12 cellular contexts compared by ENCODE assay signal in the genomic region with DNA sequence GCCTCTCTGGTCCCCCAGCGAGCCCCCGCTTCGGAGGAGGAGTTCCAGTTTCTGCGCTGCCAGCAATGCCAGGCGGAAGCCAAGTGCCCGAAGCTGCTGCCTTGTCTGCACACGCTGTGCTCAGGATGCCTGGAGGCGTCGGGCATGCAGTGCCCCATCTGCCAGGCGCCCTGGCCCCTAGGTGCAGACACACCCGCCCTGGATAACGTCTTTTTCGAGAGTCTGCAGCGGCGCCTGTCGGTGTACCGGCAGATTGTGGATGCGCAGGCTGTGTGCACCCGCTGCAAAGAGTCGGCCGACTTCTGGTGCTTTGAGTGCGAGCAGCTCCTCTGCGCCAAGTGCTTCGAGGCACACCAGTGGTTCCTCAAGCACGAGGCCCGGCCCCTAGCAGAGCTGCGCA. TPM values are rescaled to one million over a fixed set of nuclear protein-coding genes. Genes with fewer than 3 reads are reported as not detected.
DNase-seq lines count a peak whose midpoint lies in the region; FAIRE-seq and TF ChIP-seq lines count a peak whose summit lies in the region.
"Had no signal": no experiment of that assay in that cellular context is flagged by ENCODE, and none has a peak within 500 bp of the region (broad histone marks: within the 10 kb centered on the region; RNA-seq: fewer than 3 reads in every experiment).

No MANE protein-coding gene starts in this region.

- CTCF ChIA-PET in activated naive CD4-positive, alpha-beta T cell treated with anti-CD3 and anti-CD28 coated beads, Interleukin-2, amount 10 ng/mL, durations not matched to agents 7 days and 5 days (lab: Charles Lee), result no interaction called here

- H3K4me2 ChIP-seq in keratinocyte (ENCODE audit: control insufficient read depth, extremely low read depth, insufficient read depth, low read depth, low read length), result peak overlapping the region; percentile 93

- H3K4me1 Mint-ChIP-seq in activated naive CD4-positive, alpha-beta T cell treated with anti-CD3 and anti-CD28 coated beads, Interleukin-2, amount 10 ng/mL, durations not matched to agents 7 days and 5 days, result peaks cover 67% of the 10 kb centered on the region
- peaks cover 57% of the 10 kb centered on the region for H3K4me1 Mint-ChIP-seq in activated T-helper 1 cell treated with anti-CD3 and anti-CD28 coated beads, Interleukin-12 subunit alpha, Interleukin-12 subunit beta, Interleukin-2, Interleukin-4 antibody, amounts not matched to agents 30 ng/mL and 10 ng/mL and 1 ng/mL, durations not matched to agents 14 hours and 24 hours and 36 hours (ENCODE audit: low read depth)

- H2AFZ ChIP-seq in keratinocyte (ENCODE audit: control insufficient read depth, low read length), result no peak overlapping the region

- peak; percentile 74 for FAIRE-seq in keratinocyte (lab: Jason Lieb, UNC)
- FAIRE-seq: small intestine had no signal

- H3K36me3 Mint-ChIP-seq in activated naive CD4-positive, alpha-beta T cell treated with anti-CD3 and anti-CD28 coated beads, Interleukin-2, amount 10 ng/mL, durations not matched to agents 7 days and 5 days, result peaks cover 52% of the 10 kb centered on the region
- peaks cover 28% of the 10 kb centered on the region for H3K36me3 Mint-ChIP-seq in activated T-helper 1 cell treated with anti-CD3 and anti-CD28 coated beads, Interleukin-12 subunit alpha, Interleukin-12 subunit beta, Interleukin-2, Interleukin-4 antibody, amounts not matched to agents 30 ng/mL and 10 ng/mL and 1 ng/mL, durations not matched to agents 14 hours and 24 hours and 36 hours (ENCODE audit: low read depth)

- DNase-seq in activated naive CD4-positive, alpha-beta T cell treated with anti-CD3 and anti-CD28 coated beads, Interleukin-2, amount 10 ng/mL, durations not matched to agents 7 days and 5 days, result no peak
- no peak for DNase-seq in activated naive CD4-positive, alpha-beta T cell (lab: John Stamatoyannopoulos, UW)
- DNase-seq in activated T-helper 1 cell treated with anti-CD3 and anti-CD28 coated beads, Interleukin-12 subunit alpha, Interleukin-12 subunit beta, Interleukin-2, Interleukin-4 antibody, amounts not matched to agents 30 ng/mL and 10 ng/mL and 1 ng/mL, durations not matched to agents 14 hours and 24 hours and 36 hours (ENCODE audit: low spot score), result no peak
- peak; percentile 61 for DNase-seq in keratinocyte (ENCODE audit: low read depth, low spot score)
- DNase-seq in transverse colon, result no peak
- DNase-seq in activated CD4-positive, CD25-positive, alpha-beta regulatory T cell treated with anti-CD3 and anti-CD28 coated beads, Interleukin-2, amount 50 U/mL, for 72 hours, result no peak
- DNase-seq in HT-29 (ENCODE audit: low spot score), result no peak
- no peak for DNase-seq in NOMO-1 treated with DMSO at 0.1 percent for 48 hours (lab: John Stamatoyannopoulos, UW; ENCODE audit: unreplicated experiment)
- DNase-seq: NCI-H1092; small intestine; stimulated activated naive CD8-positive, alpha-beta T cell treated with anti-CD3 and anti-CD28 coated beads, Interleukin-15, amount 100 ng/mL, for 72 hours had no signal

- TF ChIP-seq POLR2A in transverse colon (IDR thresholded peaks at IDR 0.05), result no peak

- H3K9me3 ChIP-seq in keratinocyte (ENCODE audit: control insufficient read depth, low read depth, low read length), result no peaks in the 10 kb centered on the region
- no peaks in the 10 kb centered on the region for H3K9me3 ChIP-seq in transverse colon

- H3K4me3 ChIP-seq in keratinocyte (ENCODE audit: control insufficient read depth in 2 of 3, extremely low read depth in 1 of 3, insufficient read depth in 2 of 3, low read depth in 1 of 3, low read length in 3 of 3) (peak overlapping the region; percentile 87 to 89 (median 89)), transverse colon (no peak overlapping the region)

- 94% methylated on average over 21 of the region's 27 CpGs; no CpG with 5 or more reads in 1 of the 2 donors for whole genome bisulfite sequencing in transverse colon (ENCODE audit: low coverage in 1 of 2), 2 donors

- H3K27me3 Mint-ChIP-seq in activated naive CD4-positive, alpha-beta T cell treated with anti-CD3 and anti-CD28 coated beads, Interleukin-2, amount 10 ng/mL, durations not matched to agents 7 days and 5 days, result no peaks in the 10 kb centered on the region
- no peaks in the 10 kb centered on the region for H3K27me3 Mint-ChIP-seq in activated T-helper 1 cell treated with anti-CD3 and anti-CD28 coated beads, Interleukin-12 subunit alpha, Interleukin-12 subunit beta, Interleukin-2, Interleukin-4 antibody, amounts not matched to agents 30 ng/mL and 10 ng/mL and 1 ng/mL, durations not matched to agents 14 hours and 24 hours and 36 hours (ENCODE audit: insufficient read depth)
- H3K27me3 Mint-ChIP-seq: stimulated activated naive CD8-positive, alpha-beta T cell treated with anti-CD3 and anti-CD28 coated beads, Interleukin-15, amount 100 ng/mL, for 72 hours had no signal

- in situ Hi-C loops in transverse colon (cut with MboI; ENCODE audit: low pct_ligation_motif_present in 1 of 4, low pct_unique_long_range_greater_than_20kb in 1 of 4, low sequenced_read_pairs in 3 of 4), result no loop called here

- H3K9ac ChIP-seq in keratinocyte (ENCODE audit: control insufficient read depth, extremely low read depth, insufficient read depth, low read length), result peak overlapping the region; percentile 94

- intact Hi-C loops in activated T-helper 1 cell treated with anti-CD3 and anti-CD28 coated beads, Interleukin-12 subunit alpha, Interleukin-12 subunit beta, Interleukin-2, Interleukin-4 antibody, amounts not matched to agents 30 ng/mL and 10 ng/mL and 1 ng/mL, durations not matched to agents 14 hours and 24 hours and 36 hours (cut with micrococcal nuclease), result loop anchor here (1.0 to 10.0 kb wide), 6 partner anchors 9 to 1647 kb away; partner anchors contain the start of genes CLK3, IMP3, LOXL1 and NPTN
- intact Hi-C loops in transverse colon (cut with DNase I; ENCODE audit: low total_unique reads), result no loop called here

- no peaks in the 10 kb centered on the region for H3K9me1 ChIP-seq in keratinocyte (ENCODE audit: control insufficient read depth, extremely low read depth, insufficient read depth, low read length)

- H3K36me3 ChIP-seq in keratinocyte (ENCODE audit: control insufficient read depth in 2 of 2, extremely low read depth in 1 of 2, insufficient read depth in 2 of 2, low read length in 2 of 2), result peaks cover 9 to 10% of the 10 kb centered on the region in 2 experiments
- peaks cover 0 to 4% (median 2%) of the 10 kb centered on the region in 4 donors for H3K36me3 ChIP-seq in transverse colon

- peak overlapping the region; percentile 86 for H3K27ac ChIP-seq in keratinocyte (ENCODE audit: control insufficient read depth, insufficient read depth, low read length)
- peak overlapping the region in 3 of 4 donors; percentile 95 to 98 (median 95) for H3K27ac ChIP-seq in transverse colon

- no peak overlapping the region for H3K27ac Mint-ChIP-seq in activated naive CD4-positive, alpha-beta T cell treated with anti-CD3 and anti-CD28 coated beads, Interleukin-2, amount 10 ng/mL, durations not matched to agents 7 days and 5 days
- peak overlapping the region; percentile 85 for H3K27ac Mint-ChIP-seq in activated T-helper 1 cell treated with anti-CD3 and anti-CD28 coated beads, Interleukin-12 subunit alpha, Interleukin-12 subunit beta, Interleukin-2, Interleukin-4 antibody, amounts not matched to agents 30 ng/mL and 10 ng/mL and 1 ng/mL, durations not matched to agents 14 hours and 24 hours and 36 hours

- no peaks in the 10 kb centered on the region for H3K9me3 Mint-ChIP-seq in activated naive CD4-positive, alpha-beta T cell treated with anti-CD3 and anti-CD28 coated beads, Interleukin-2, amount 10 ng/mL, durations not matched to agents 7 days and 5 days
- no peaks in the 10 kb centered on the region for H3K9me3 Mint-ChIP-seq in activated T-helper 1 cell treated with anti-CD3 and anti-CD28 coated beads, Interleukin-12 subunit alpha, Interleukin-12 subunit beta, Interleukin-2, Interleukin-4 antibody, amounts not matched to agents 30 ng/mL and 10 ng/mL and 1 ng/mL, durations not matched to agents 14 hours and 24 hours and 36 hours
- H3K9me3 Mint-ChIP-seq: neural crest cell; stimulated activated naive CD8-positive, alpha-beta T cell treated with anti-CD3 and anti-CD28 coated beads, Interleukin-15, amount 100 ng/mL, for 72 hours had no signal

- peak overlapping the region; percentile 85 for H3K4me3 Mint-ChIP-seq in activated naive CD4-positive, alpha-beta T cell treated with anti-CD3 and anti-CD28 coated beads, Interleukin-2, amount 10 ng/mL, durations not matched to agents 7 days and 5 days
- H3K4me3 Mint-ChIP-seq in activated T-helper 1 cell treated with anti-CD3 and anti-CD28 coated beads, Interleukin-12 subunit alpha, Interleukin-12 subunit beta, Interleukin-2, Interleukin-4 antibody, amounts not matched to agents 30 ng/mL and 10 ng/mL and 1 ng/mL, durations not matched to agents 14 hours and 24 hours and 36 hours, result peak overlapping the region; percentile 89

- dilution Hi-C loops in keratinocyte (cut with MboI; ENCODE audit: extremely low pct_ligation_motif_present, low sequenced_read_pairs), result no loop called here

- H3K79me2 ChIP-seq in keratinocyte (ENCODE audit: control insufficient read depth, insufficient read depth, low read length), result peaks cover 83% of the 10 kb centered on the region

- H3K27me3 ChIP-seq in keratinocyte (ENCODE audit: control insufficient read depth, extremely low read depth, insufficient read depth, low read length), result no peaks in the 10 kb centered on the region
- no peaks in the 10 kb centered on the region for H3K27me3 ChIP-seq in transverse colon

- H3K4me1 ChIP-seq in keratinocyte (ENCODE audit: control insufficient read depth, extremely low read depth, insufficient read depth, low read length) (peaks cover 25% of the 10 kb centered on the region), transverse colon (peaks cover 20 to 75% (median 42%) of the 10 kb centered on the region in 4 donors)

- H4K20me1 ChIP-seq in keratinocyte (ENCODE audit: control insufficient read depth, extremely low read depth, insufficient read depth, low read length), result peaks cover 16% of the 10 kb centered on the region

- no peak for TF ChIP-seq EP300 in transverse colon (IDR thresholded peaks at IDR 0.05; ENCODE audit: low read depth)

- TF ChIP-seq CTCF in keratinocyte (optimal IDR thresholded peaks at IDR 0.05 in 1 of 3, IDR thresholded peaks at IDR 0.05 in 1 of 3, conservative IDR thresholded peaks at IDR 0.05 in 1 of 3; ENCODE audit: extremely low read depth in 1 of 3, insufficient read depth in 2 of 3, low read length in 3 of 3) (peak; percentile 84 to 93 (median 86)), transverse colon (IDR thresholded peaks at IDR 0.05) (no peak)

RNA-seq across cellular contexts. Expression of gene PML, which starts 3.5 kb away (rescaled TPM):
- 62.0 and 63.6 TPM in 2 replicates for total RNA-seq in activated T-helper 1 cell treated with anti-CD3 and anti-CD28 coated beads, Interleukin-12 subunit alpha, Interleukin-12 subunit beta, Interleukin-2, Interleukin-4 antibody, amounts not matched to agents 30 ng/mL and 10 ng/mL and 1 ng/mL, durations not matched to agents 14 hours and 24 hours and 36 hours
- 20.5 to 44.3 TPM (median 24.9 TPM) in 3 replicates for polyA plus RNA-seq in keratinocyte
- polyA plus RNA-seq in keratinocyte (2011; ENCODE audit: low read depth), result 27.9 TPM
- polyA plus RNA-seq in keratinocyte (2011; cell fraction: cytosol; rRNA removed), result 22.0 and 44.7 TPM in 2 replicates
- polyA plus RNA-seq in keratinocyte (2011; cell fraction: nucleus; rRNA removed), result 81.8 and 110 TPM in 2 replicates
- polyA plus RNA-seq in keratinocyte (2012; ENCODE audit: low replicate concordance), result 29.6 and 110 TPM in 2 replicates
- polyA minus RNA-seq in keratinocyte, result 42.4 to 149 TPM (median 45.8 TPM) in 3 replicates
- polyA minus RNA-seq in keratinocyte (2011; cell fraction: cytosol; rRNA and poly(A)+ RNA removed), result 112 TPM
- 87.6 and 115 TPM in 2 replicates for polyA minus RNA-seq in keratinocyte (2011; cell fraction: nucleus; rRNA and poly(A)+ RNA removed)
- 100 to 1,000 TPM in 1 of 4 donors, 10 to 100 TPM in 3; 35.1 to 128 (median 70.0) TPM for total RNA-seq in transverse colon
- 36.9 and 47.2 TPM in 2 replicates for total RNA-seq in HT-29 (2014; rRNA removed; shearing (Covaris generic))

RNA-seq across cellular contexts. Expression of gene STOML1, which starts 5.9 kb away (rescaled TPM):
- total RNA-seq in activated T-helper 1 cell treated with anti-CD3 and anti-CD28 coated beads, Interleukin-12 subunit alpha, Interleukin-12 subunit beta, Interleukin-2, Interleukin-4 antibody, amounts not matched to agents 30 ng/mL and 10 ng/mL and 1 ng/mL, durations not matched to agents 14 hours and 24 hours and 36 hours, result 10.6 and 11.6 TPM in 2 replicates
- 7.0 to 12.9 TPM (median 9.4 TPM) in 3 replicates for polyA plus RNA-seq in keratinocyte
- 1.9 TPM for polyA plus RNA-seq in keratinocyte (2011; ENCODE audit: low read depth)
- polyA plus RNA-seq in keratinocyte (2011; cell fraction: cytosol; rRNA removed), result 3.8 and 10.0 TPM in 2 replicates
- 14.0 and 17.0 TPM in 2 replicates for polyA plus RNA-seq in keratinocyte (2011; cell fraction: nucleus; rRNA removed)
- 6.7 and 12.2 TPM in 2 replicates for polyA plus RNA-seq in keratinocyte (2012; ENCODE audit: low replicate concordance)
- 5.5 to 11.7 TPM (median 8.4 TPM) in 3 replicates for polyA minus RNA-seq in keratinocyte
- 14.6 TPM for polyA minus RNA-seq in keratinocyte (2011; cell fraction: cytosol; rRNA and poly(A)+ RNA removed)
- polyA minus RNA-seq in keratinocyte (2011; cell fraction: nucleus; rRNA and poly(A)+ RNA removed), result 10.2 and 12.7 TPM in 2 replicates
- total RNA-seq in transverse colon, result 10 to 100 TPM in 1 of 4 donors, 1 to 10 TPM in 2, under 1 TPM in 1; 0.75 to 14.6 (median 4.5) TPM
- total RNA-seq in HT-29 (2014; rRNA removed; shearing (Covaris generic)), result 13.3 and 23.5 TPM in 2 replicates

Comparison
In these comparisons a context has a peak if more than half of its experiments do, and no peak if none do; other contexts are left out.
1. H3K4me3 ChIP-seq: peak in keratinocyte (3 of 3); none in transverse colon (0 of 4).
2. CTCF ChIP-seq: peak in keratinocyte (3 of 3); none in transverse colon (0 of 5).